Comparison of ENCODE assay signal across 8 cellular contexts in genomic region chr7:102891693-102892261, GRCh38. TPM values are rescaled to one million over a fixed set of nuclear protein-coding genes. Genes with fewer than 3 reads are reported as not detected.
DNase-seq lines count a peak whose midpoint lies in the region; ATAC-seq and TF ChIP-seq lines count a peak whose summit lies in the region.
"Had no signal": no experiment of that assay in that cellular context is flagged by ENCODE, and none has a peak within 500 bp of the region (broad histone marks: within the 10 kb centered on the region; RNA-seq: fewer than 3 reads in every experiment).

No MANE protein-coding gene starts in this region.

- H2AK5ac ChIP-seq in IMR-90 (ENCODE audit: low read depth, low read length): peak overlapping the region; percentile 57; the same call in 1 of the 2 replicates

- peaks cover 11% of the 10 kb centered on the region for H3K9me1 ChIP-seq in IMR-90 (ENCODE audit: insufficient read depth, low read length)

- H4K5ac ChIP-seq in IMR-90 (ENCODE audit: low read depth, low read length): peak overlapping the region; percentile 7; the same call in 1 of the 2 replicates

- no peaks in the 10 kb centered on the region for H3K36me3 ChIP-seq in IMR-90 (ENCODE audit: control insufficient read depth, insufficient read depth, low read length)
- no peaks in the 10 kb centered on the region for H3K36me3 ChIP-seq in uterus
- H3K36me3 ChIP-seq in HAP-1 (replicated peaks): no peaks in the 10 kb centered on the region

- CTCF ChIA-PET in IMR-90 (lab: Yijun Ruan, JAX): interaction anchor here (0.8 kb wide), 2 partner anchors 19 to 170 kb away, joined by 3 to 4 read pairs; no protein-coding TSS in a partner anchor

- peak; percentile 64 for ATAC-seq in IMR-90 (ENCODE audit: low read depth)
- ATAC-seq in left ventricle myocardium superior: peak; percentile 71

- no peak overlapping the region; the same call in 1 of the 2 replicates for H3K9ac ChIP-seq in IMR-90 (ENCODE audit: low read depth, low read length)

- no TSS peak for BruUV-seq in IMR-90 (replicated peaks; lab: Mats Ljungman, UMichigan)

- peak overlapping the region; percentile 86 for H2BK5ac ChIP-seq in IMR-90 (ENCODE audit: low read depth, low read length, poor library complexity, severe bottlenecking)

- no peak for TF ChIP-seq POLR2A in IMR-90 (IDR thresholded peaks at IDR 0.05; ENCODE audit: low read depth, low read length)
- TF ChIP-seq POLR2A in uterus (IDR thresholded peaks at IDR 0.05): no peak

- H3K79me1 ChIP-seq in IMR-90 (ENCODE audit: low read depth in 1 of 2, low read length in 2 of 2): peaks cover 0 to 4% of the 10 kb centered on the region in 2 experiments; a peak in 2 of 4 replicates

- intact Hi-C loops in IMR-90 (cut with micrococcal nuclease): no loop called here
- intact Hi-C loops in left ventricle myocardium superior (cut with micrococcal nuclease): no loop called here
- intact Hi-C loops in uterus (cut with DNase I; ENCODE audit: low total_unique reads): no loop called here

- H2BK15ac ChIP-seq in IMR-90 (ENCODE audit: low read depth, low read length): peak overlapping the region; percentile 61; the same call in 1 of the 3 replicates

- POLR2A ChIA-PET in IMR-90 (lab: Charles Lee; ENCODE audit: unreplicated experiment): interaction anchor here (0.6 kb wide), 1 partner anchor 175 kb away, joined by 5 read pairs; no protein-coding TSS in a partner anchor

- H3K4me2 ChIP-seq in IMR-90 (ENCODE audit: low read depth, low read length): peak overlapping the region; percentile 11; the same call in 1 of the 2 replicates

- peak overlapping the region; percentile 87 for H2BK120ac ChIP-seq in IMR-90 (ENCODE audit: low read depth, low read length)

- peak overlapping the region; percentile 67; the same call in 1 of the 2 replicates for H4K91ac ChIP-seq in IMR-90 (ENCODE audit: insufficient read depth, low read depth, low read length)

- 0 out of 2 replicates have a peak overlapping the region, but pooled peaks have one; percentile 77 for H3K14ac ChIP-seq in IMR-90 (replicated peaks; ENCODE audit: low read depth, low read length)

- no peaks in the 10 kb centered on the region for H3K9me3 ChIP-seq in IMR-90 (ENCODE audit: control insufficient read depth, insufficient read depth, low read length)
- no peaks in the 10 kb centered on the region for H3K9me3 ChIP-seq in uterus
- H3K9me3 ChIP-seq in HAP-1: no peaks in the 10 kb centered on the region

- H2AFZ ChIP-seq in IMR-90 (replicated peaks; ENCODE audit: low read length, poor library complexity): no peak overlapping the region

- H3K4me1 ChIP-seq in IMR-90 (ENCODE audit: control insufficient read depth, insufficient read depth, low read length) (peaks cover 13% of the 10 kb centered on the region), uterus (peaks cover 0 to 13% of the 10 kb centered on the region in 2 donors), HAP-1 (peaks cover 3% of the 10 kb centered on the region)

- TF ChIP-seq CTCF in IMR-90 (conservative IDR thresholded peaks at IDR 0.05; ENCODE audit: low read depth, low read length): no peak
- TF ChIP-seq CTCF in uterus (IDR thresholded peaks at IDR 0.05): no peak

- H3K4ac ChIP-seq in IMR-90 (ENCODE audit: low read depth, low read length): peak overlapping the region; percentile 63; the same call in 1 of the 2 replicates

- no peaks in the 10 kb centered on the region for H3K27me3 ChIP-seq in IMR-90 (ENCODE audit: control insufficient read depth, insufficient read depth, low read length)
- no peaks in the 10 kb centered on the region for H3K27me3 ChIP-seq in uterus
- H3K27me3 ChIP-seq in HAP-1 (ENCODE audit: low read depth): no peaks in the 10 kb centered on the region

- DNase-seq in IMR-90: peak; percentile 89
- peak; percentile 81 for DNase-seq in amniotic epithelial cell (ENCODE audit: low read depth)
- peak; percentile 45 for DNase-seq in left ventricle myocardium superior
- peak; percentile 35 to 46 for DNase-seq in uterus
- DNase-seq in NCI-H1930 (lab: John Stamatoyannopoulos, UW): no peak
- DNase-seq in COLO668 (lab: John Stamatoyannopoulos, UW; ENCODE audit: unreplicated experiment): no peak
- no peak for DNase-seq in HAP-1 (ENCODE audit: low spot score in 2 of 2)
- DNase-seq: activated effector memory CD4-positive, alpha-beta T cell treated with anti-CD3 and anti-CD28 coated beads, Interleukin-2, amount 50 U/mL, for 16 hours had no signal

- peak overlapping the region; percentile 33; the same call in 1 of the 2 replicates for H3K18ac ChIP-seq in IMR-90 (ENCODE audit: low read depth, low read length)

- no peak overlapping the region for H2AK9ac ChIP-seq in IMR-90 (replicated peaks; ENCODE audit: low read depth, low read length, poor library complexity)

- H2BK20ac ChIP-seq in IMR-90 (ENCODE audit: low read depth, low read length): peak overlapping the region; percentile 86

- H3K56ac ChIP-seq in IMR-90 (ENCODE audit: extremely low read depth, insufficient read depth, low read length): peak overlapping the region; percentile 72

- in situ Hi-C loops in IMR-90 (cut with MboI; ENCODE audit: low sequenced_read_pairs): no loop called here
- in situ Hi-C loops in HAP-1 (cut with MboI; ENCODE audit: low sequenced_read_pairs): no loop called here

- no CpG with 5 or more reads among the region's 1 CpG for WGBS in IMR-90 (ENCODE audit: extremely low coverage in 2 of 2, insufficient read length in 1 of 2), 2 experiments

- dilution Hi-C loops in IMR-90 (cut with HindIII; ENCODE audit: low sequenced_read_pairs, unreplicated experiment): no loop called here

- H3K27ac ChIP-seq in IMR-90 (ENCODE audit: insufficient read depth, low read length): peak overlapping the region; percentile 18; the same call in 1 of the 2 replicates
- peak overlapping the region in 1 of 2 donors; percentile 15 for H3K27ac ChIP-seq in uterus

- TF ChIP-seq RAD21 in IMR-90 (IDR thresholded peaks at IDR 0.05; ENCODE audit: low read length): no peak

- no peak overlapping the region for H3K4me3 ChIP-seq in IMR-90 (ENCODE audit: insufficient read depth, low read depth, low read length)
- H3K4me3 ChIP-seq in uterus: no peak overlapping the region
- H3K4me3 ChIP-seq in HAP-1: no peak overlapping the region

- H4K8ac ChIP-seq in IMR-90 (ENCODE audit: low read depth in 2 of 2, low read length in 2 of 2): peak overlapping the region; percentile 28 to 80

- no peaks in the 10 kb centered on the region for H4K20me1 ChIP-seq in IMR-90 (ENCODE audit: insufficient read depth, low read length)

- H3K23ac ChIP-seq in IMR-90 (ENCODE audit: low read depth, low read length): peak overlapping the region; percentile 76; the same call in 1 of the 2 replicates

TF ChIP-seq in IMR-90, 13 proteins besides CTCF, POLR2A, EP300 and RAD21:
- TF ChIP-seq CHD1 (IDR thresholded peaks at IDR 0.05; ENCODE audit: low read depth, low read length) (no peak), MXI1 (IDR thresholded peaks at IDR 0.05; ENCODE audit: borderline replicate concordance, low read depth, low read length) (0 out of 2 replicates have a peak, but pooled peaks have one; percentile 62), SMC3 (IDR thresholded peaks at IDR 0.05; ENCODE audit: low read depth, low read length) (no peak), RCOR1 (IDR thresholded peaks at IDR 0.05; ENCODE audit: insufficient replicate concordance, low read length) (no peak), FOS (IDR thresholded peaks at IDR 0.05; ENCODE audit: low read depth, low read length) (0 out of 2 replicates have a peak, but pooled peaks have one; percentile 40)
TF ChIP-seq in IMR-90: peak in this region for 2.

RNA-seq across cellular contexts. Expression of gene LRRC17, which starts 21.0 kb away (rescaled TPM):
- total RNA-seq in IMR-90 (2012; rRNA removed) (271 and 280 TPM in 2 replicates), left ventricle myocardium superior (1.9 TPM), uterus (100 to 1,000 TPM in 1 of 4 donors, 1 to 10 TPM in 2, under 1 TPM in 1; 0.29 to 180 (median 4.9) TPM)
- 199 and 250 TPM in 2 replicates for polyA plus RNA-seq in IMR-90 (2012; rRNA removed)
- polyA plus RNA-seq in IMR-90 (2012; cell fraction: cytosol; rRNA removed): 98.9 and 127 TPM in 2 replicates
- polyA plus RNA-seq in IMR-90 (2012; cell fraction: nucleus; rRNA removed; ENCODE audit: low replicate concordance): 40.4 and 157 TPM in 2 replicates

Comparison
In these comparisons a context has a peak if more than half of its experiments do, and no peak if none do; other contexts are left out.
1. DNase-seq: peak in IMR-90 (single experiment), amniotic epithelial cell (single experiment), left ventricle myocardium superior (single experiment) and uterus (2 of 2); none in NCI-H1930 (0 of 2), COLO668 (single experiment) and HAP-1 (0 of 2).